ENCODE assay signal across 13 cellular contexts in genomic region chr22:24104307-24105017, GRCh38.
DNase-seq lines count a peak whose midpoint lies in the region; ATAC-seq and TF ChIP-seq lines count a peak whose summit lies in the region.
"Had no signal": no experiment of that assay in that cellular context is flagged by ENCODE, and none has a peak within 500 bp of the region (broad histone marks: within the 10 kb centered on the region; RNA-seq: fewer than 3 reads in every experiment).

No MANE protein-coding gene starts in this region.

- intact Hi-C loops in right cardiac atrium (cut with DNase I) (loop anchor here in 3 of 4 donors (5.0 to 10.0 kb wide), 3 partner anchors 50 to 73 kb away; no protein-coding TSS in a partner anchor), adrenal gland (cut with DNase I) (loop anchor here (5.0 to 10.0 kb wide), 2 partner anchors 68 to 70 kb away; no protein-coding TSS in a partner anchor)

- H3K4me3 ChIP-seq in right cardiac atrium (ENCODE audit: low read length) (no peak overlapping the region), suprapubic skin (no peak overlapping the region), H7 (ENCODE audit: insufficient read depth, low read depth, low read length) (no peak overlapping the region), adrenal gland (no peak overlapping the region), osteoblast (ENCODE audit: insufficient read depth, low read length) (no peak overlapping the region)
- H3K4me3 ChIP-seq: neural progenitor cell had no signal

- CTCF ChIA-PET in activated CD8-positive, alpha-beta T cell treated with anti-CD3 and anti-CD28 coated beads, Interleukin-2, amount 10 ng/mL, durations not matched to agents 7 days and 5 days (lab: Charles Lee): interaction anchor here (0.6 to 4.5 kb wide), 7 partner anchors 9 to 126 kb away, joined by 3 to 35 read pairs (median 5); no protein-coding TSS in a partner anchor

- no peak overlapping the region for H2AFZ ChIP-seq in osteoblast (ENCODE audit: low read length)
- H2AFZ ChIP-seq: neural progenitor cell had no signal

- no peak overlapping the region for H3K4me2 ChIP-seq in osteoblast (ENCODE audit: insufficient read depth, low read length)
- H3K4me2 ChIP-seq: neural progenitor cell had no signal

- H3K27me3 Mint-ChIP-seq in activated T-cell treated with anti-CD3 and anti-CD28 coated beads, Interleukin-2, amount 50 U/mL, for 72 hours (ENCODE audit: low read depth): no peaks in the 10 kb centered on the region
- H3K27me3 Mint-ChIP-seq in activated T-cell treated with anti-CD3 and anti-CD28 coated beads, Interleukin-2, amount 50 U/mL, for 4 hours (ENCODE audit: low read depth): no peaks in the 10 kb centered on the region
- no peaks in the 10 kb centered on the region for H3K27me3 Mint-ChIP-seq in activated CD8-positive, alpha-beta T cell treated with anti-CD3 and anti-CD28 coated beads, Interleukin-2, amount 10 ng/mL, durations not matched to agents 7 days and 5 days (ENCODE audit: low read depth)

- H3K36me3 ChIP-seq in suprapubic skin (peaks cover 45% of the 10 kb centered on the region), H7 (replicated peaks; ENCODE audit: control insufficient read depth, insufficient read depth, low read length) (peaks cover 24% of the 10 kb centered on the region), adrenal gland (replicated peaks in 1 of 2) (peaks cover 0 to 17% of the 10 kb centered on the region in 2 donors), osteoblast (ENCODE audit: insufficient read depth, low read length) (peaks cover 40% of the 10 kb centered on the region)
- H3K36me3 ChIP-seq: neural progenitor cell had no signal

- no peaks in the 10 kb centered on the region for H3K79me2 ChIP-seq in osteoblast (ENCODE audit: insufficient read depth, low read length)

- POLR2A ChIA-PET in activated CD8-positive, alpha-beta T cell treated with anti-CD3 and anti-CD28 coated beads, Interleukin-2, amount 10 ng/mL, durations not matched to agents 7 days and 5 days (lab: Charles Lee): no interaction called here

- peaks cover 37% of the 10 kb centered on the region for H3K4me1 Mint-ChIP-seq in activated T-cell treated with anti-CD3 and anti-CD28 coated beads, Interleukin-2, amount 50 U/mL, for 72 hours (ENCODE audit: low read depth)
- peaks cover 15% of the 10 kb centered on the region for H3K4me1 Mint-ChIP-seq in activated T-cell treated with anti-CD3 and anti-CD28 coated beads, Interleukin-2, amount 50 U/mL, for 4 hours (ENCODE audit: low read depth)
- peaks cover 36% of the 10 kb centered on the region for H3K4me1 Mint-ChIP-seq in activated CD8-positive, alpha-beta T cell treated with anti-CD3 and anti-CD28 coated beads, Interleukin-2, amount 10 ng/mL, durations not matched to agents 7 days and 5 days (ENCODE audit: low read depth)

- H3K27ac ChIP-seq in right cardiac atrium (ENCODE audit: low read length) (peak overlapping the region; percentile 73), suprapubic skin (peak overlapping the region; percentile 58), adrenal gland (peak overlapping the region in 2 of 5 donors; percentile 17 to 31), osteoblast (ENCODE audit: low read depth, low read length) (no peak overlapping the region)
- H3K27ac ChIP-seq: neural progenitor cell had no signal

- H3K27me3 ChIP-seq in right cardiac atrium (ENCODE audit: control insufficient read depth, insufficient read depth) (no peaks in the 10 kb centered on the region), suprapubic skin (no peaks in the 10 kb centered on the region), H7 (ENCODE audit: control insufficient read depth, insufficient read depth, low read length) (no peaks in the 10 kb centered on the region), adrenal gland (no peaks in the 10 kb centered on the region), osteoblast (ENCODE audit: insufficient read depth, low read length) (no peaks in the 10 kb centered on the region)
- H3K27me3 ChIP-seq: neural progenitor cell had no signal

- TF ChIP-seq CTCF in suprapubic skin (IDR thresholded peaks at IDR 0.05): no peak
- TF ChIP-seq CTCF in adrenal gland (IDR thresholded peaks at IDR 0.05): no peak
- TF ChIP-seq CTCF in osteoblast (IDR thresholded peaks at IDR 0.05; ENCODE audit: extremely low read depth, low read depth, low read length): no peak

- H3K4me1 ChIP-seq in right cardiac atrium (ENCODE audit: control insufficient read depth, insufficient read depth, low read length) (peaks cover 28% of the 10 kb centered on the region), suprapubic skin (peaks cover 41% of the 10 kb centered on the region), adrenal gland (replicated peaks in 1 of 2) (peaks cover 19 to 22% of the 10 kb centered on the region in 2 donors), osteoblast (ENCODE audit: insufficient read depth, low read length) (peaks cover 10% of the 10 kb centered on the region)

- 66% methylated on average over 10 of the region's 10 CpGs for WGBS in right cardiac atrium
- WGBS in suprapubic skin: 82% methylated on average over 10 of the region's 10 CpGs
- WGBS in adrenal gland, 4 donors: 79 to 91% (median 85%) methylated on average over 7 to 10 of the region's 10 CpGs

- H3K27ac Mint-ChIP-seq in activated T-cell treated with anti-CD3 and anti-CD28 coated beads, Interleukin-2, amount 50 U/mL, for 72 hours: peak overlapping the region; percentile 41
- peak overlapping the region; percentile 47 for H3K27ac Mint-ChIP-seq in activated CD8-positive, alpha-beta T cell treated with anti-CD3 and anti-CD28 coated beads, Interleukin-2, amount 10 ng/mL, durations not matched to agents 7 days and 5 days
- H3K27ac Mint-ChIP-seq: neural progenitor cell had no signal

- peak; percentile 18 to 66 for ATAC-seq in activated T-cell treated with anti-CD3 and anti-CD28 coated beads, Interleukin-2, amount 50 U/mL, for 72 hours (replicated peaks in 1 of 2)
- ATAC-seq in activated T-cell treated with anti-CD3 and anti-CD28 coated beads, Interleukin-2, amount 50 U/mL, for 4 hours: no peak
- no peak for ATAC-seq in activated CD8-positive, alpha-beta T cell treated with anti-CD3 and anti-CD28 coated beads, Interleukin-2, amount 10 ng/mL, durations not matched to agents 7 days and 5 days
- no peak for ATAC-seq in right cardiac atrium
- ATAC-seq: left lobe of liver had no signal

- H3K4me3 Mint-ChIP-seq in activated T-cell treated with anti-CD3 and anti-CD28 coated beads, Interleukin-2, amount 50 U/mL, for 72 hours: no peak overlapping the region
- no peak overlapping the region for H3K4me3 Mint-ChIP-seq in activated T-cell treated with anti-CD3 and anti-CD28 coated beads, Interleukin-2, amount 50 U/mL, for 4 hours
- no peak overlapping the region for H3K4me3 Mint-ChIP-seq in activated CD8-positive, alpha-beta T cell treated with anti-CD3 and anti-CD28 coated beads, Interleukin-2, amount 10 ng/mL, durations not matched to agents 7 days and 5 days
- H3K4me3 Mint-ChIP-seq: H9, neural progenitor cell had no signal

- no peak for TF ChIP-seq EP300 in suprapubic skin (IDR thresholded peaks at IDR 0.05)

- peaks cover 0 to 1% of the 10 kb centered on the region in 2 donors for H3K36me3 Mint-ChIP-seq in activated T-cell treated with anti-CD3 and anti-CD28 coated beads, Interleukin-2, amount 50 U/mL, for 72 hours (ENCODE audit: insufficient read depth in 2 of 2)
- peaks cover 4% of the 10 kb centered on the region for H3K36me3 Mint-ChIP-seq in activated T-cell treated with anti-CD3 and anti-CD28 coated beads, Interleukin-2, amount 50 U/mL, for 4 hours (ENCODE audit: insufficient read depth)
- peaks cover 37% of the 10 kb centered on the region for H3K36me3 Mint-ChIP-seq in activated CD8-positive, alpha-beta T cell treated with anti-CD3 and anti-CD28 coated beads, Interleukin-2, amount 10 ng/mL, durations not matched to agents 7 days and 5 days (ENCODE audit: low read depth)

- no peak for TF ChIP-seq POLR2A in suprapubic skin (IDR thresholded peaks at IDR 0.05)
- TF ChIP-seq POLR2A in adrenal gland (IDR thresholded peaks at IDR 0.05): no peak

- DNase-seq in activated T-cell treated with anti-CD3 and anti-CD28 coated beads, Interleukin-2, amount 50 U/mL, for 72 hours: peak; percentile 4 to 35
- DNase-seq in activated T-cell treated with anti-CD3 and anti-CD28 coated beads, Interleukin-2, amount 50 U/mL, for 4 hours: no peak
- DNase-seq in activated CD8-positive, alpha-beta T cell treated with anti-CD3 and anti-CD28 coated beads, Interleukin-2, amount 10 ng/mL, durations not matched to agents 7 days and 5 days: no peak
- no peak for DNase-seq in right cardiac atrium
- peak in 1 of 2 donors; percentile 46 for DNase-seq in suprapubic skin (ENCODE audit: low spot score in 2 of 2)
- no peak for DNase-seq in H7
- no peak for DNase-seq in adrenal gland
- no peak for DNase-seq in osteoblast (ENCODE audit: insufficient read length, low spot score, missing footprints)
- DNase-seq: H9, T-helper 9 cell, trophoblast cell had no signal

- peaks cover 4% of the 10 kb centered on the region for H4K20me1 ChIP-seq in osteoblast (ENCODE audit: insufficient read depth, low read length)

- no peaks in the 10 kb centered on the region for H3K9me3 Mint-ChIP-seq in activated T-cell treated with anti-CD3 and anti-CD28 coated beads, Interleukin-2, amount 50 U/mL, for 72 hours
- no peaks in the 10 kb centered on the region for H3K9me3 Mint-ChIP-seq in activated T-cell treated with anti-CD3 and anti-CD28 coated beads, Interleukin-2, amount 50 U/mL, for 4 hours
- no peaks in the 10 kb centered on the region for H3K9me3 Mint-ChIP-seq in activated CD8-positive, alpha-beta T cell treated with anti-CD3 and anti-CD28 coated beads, Interleukin-2, amount 10 ng/mL, durations not matched to agents 7 days and 5 days (ENCODE audit: insufficient read depth)
- H3K9me3 Mint-ChIP-seq: H9, neural progenitor cell had no signal

- H3K9me3 ChIP-seq in right cardiac atrium (ENCODE audit: control insufficient read depth, low read length) (no peaks in the 10 kb centered on the region), suprapubic skin (no peaks in the 10 kb centered on the region), adrenal gland (replicated peaks in 1 of 3) (no peaks in the 10 kb centered on the region), osteoblast (ENCODE audit: low read depth, low read length) (no peaks in the 10 kb centered on the region)

Comparison
In these comparisons a context has a peak if more than half of its experiments do, and no peak if none do; other contexts are left out.
1. ATAC-seq: peak in activated T-cell treated with anti-CD3 and anti-CD28 coated beads, Interleukin-2, amount 50 U/mL, for 72 hours (2 of 2); none in activated T-cell treated with anti-CD3 and anti-CD28 coated beads, Interleukin-2, amount 50 U/mL, for 4 hours (0 of 2), activated CD8-positive, alpha-beta T cell treated with anti-CD3 and anti-CD28 coated beads, Interleukin-2, amount 10 ng/mL, durations not matched to agents 7 days and 5 days (single experiment) and right cardiac atrium (0 of 2).
2. DNase-seq: peak in activated T-cell treated with anti-CD3 and anti-CD28 coated beads, Interleukin-2, amount 50 U/mL, for 72 hours (2 of 2); none in activated T-cell treated with anti-CD3 and anti-CD28 coated beads, Interleukin-2, amount 50 U/mL, for 4 hours (single experiment), activated CD8-positive, alpha-beta T cell treated with anti-CD3 and anti-CD28 coated beads, Interleukin-2, amount 10 ng/mL, durations not matched to agents 7 days and 5 days (single experiment), right cardiac atrium (0 of 3), H7 (single experiment), adrenal gland (0 of 7) and osteoblast (single experiment).